In the genomic region with DNA sequence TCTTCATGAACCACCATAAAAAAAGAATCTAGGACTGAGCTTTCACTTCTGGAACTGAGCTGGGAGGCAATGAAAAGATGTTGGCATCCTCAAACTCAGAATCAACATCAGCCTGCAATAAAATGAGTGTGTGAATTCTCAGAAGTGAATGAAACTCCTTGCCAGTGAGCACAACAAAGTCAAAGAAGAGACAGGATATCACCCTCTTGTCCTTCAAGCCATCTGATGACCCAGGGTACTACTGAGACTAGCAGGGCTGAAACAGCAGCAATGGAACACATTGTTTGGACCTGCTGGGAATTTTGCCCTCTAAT, we compare ENCODE assay signal across 25 cellular contexts.
"Had no signal": no experiment of that assay in that cellular context is flagged by ENCODE, and none has a peak within 500 bp of the region (broad histone marks: within the 10 kb centered on the region; RNA-seq: fewer than 3 reads in every experiment).

No MANE protein-coding gene starts in this region.

- H3K9me3 Mint-ChIP-seq: activated naive CD8-positive, alpha-beta T cell treated with anti-CD3 and anti-CD28 coated beads for 36 hours; nephron; stimulated activated naive CD8-positive, alpha-beta T cell treated with anti-CD3 and anti-CD28 coated beads, Interleukin-15, Interleukin-2, amounts not matched to agents 100 ng/mL and 50 ng/mL, for 24 hours; T-cell had no signal

- H3K27ac Mint-ChIP-seq: activated naive CD8-positive, alpha-beta T cell treated with anti-CD3 and anti-CD28 coated beads for 36 hours; stimulated activated naive CD8-positive, alpha-beta T cell treated with anti-CD3 and anti-CD28 coated beads, Interleukin-15, Interleukin-2, amounts not matched to agents 100 ng/mL and 50 ng/mL, for 24 hours; T-cell had no signal

- H3K27me3 ChIP-seq: heart left ventricle, left lung, neutrophil, ovary, right atrium auricular region, suprapubic skin, tibial nerve had no signal

- H3K4me3 ChIP-seq: coronary artery, heart left ventricle, left lung, ovary, psoas muscle, right atrium auricular region, skin epidermis, suprapubic skin, tibial nerve had no signal

- DNase-seq: activated CD4-positive, alpha-beta T cell treated with anti-CD3 and anti-CD28 coated beads for 4 hours; activated CD4-positive, alpha-beta T cell treated with anti-CD3 and anti-CD28 coated beads, Interleukin-2, amount 50 U/mL, for 48 hours; activated CD4-positive, CD25-positive, alpha-beta regulatory T cell; activated CD8-positive, alpha-beta memory T cell treated with anti-CD3 and anti-CD28 coated beads, Interleukin-2, amount 50 U/mL, for 48 hours; activated naive CD4-positive, alpha-beta T cell treated with Interleukin-2 at 50 U/mL for 16 hours; activated naive CD8-positive, alpha-beta T cell treated with anti-CD3 and anti-CD28 coated beads for 36 hours; activated T-cell treated with anti-CD3 and anti-CD28 coated beads, Interleukin-2, amount 50 U/mL, for 48 hours; heart left ventricle; left lung; mammary epithelial cell; midbrain; ovary; psoas muscle; stimulated activated CD4-positive, alpha-beta T cell treated with anti-CD3 and anti-CD28 coated beads, Interleukin-1b, Interleukin-23, amount 100 ng/mL, for 48 hours; T-cell; T-helper 9 cell had no signal

- H3K27me3 Mint-ChIP-seq: activated naive CD8-positive, alpha-beta T cell treated with anti-CD3 and anti-CD28 coated beads for 36 hours; stimulated activated naive CD8-positive, alpha-beta T cell treated with anti-CD3 and anti-CD28 coated beads, Interleukin-15, Interleukin-2, amounts not matched to agents 100 ng/mL and 50 ng/mL, for 24 hours; T-cell had no signal

- H3K36me3 ChIP-seq: left lung, neutrophil, ovary, right atrium auricular region, suprapubic skin, tibial nerve had no signal

- H3K27ac ChIP-seq: coronary artery, epithelial cell of prostate, left lung, neutrophil, ovary, psoas muscle, right atrium auricular region, skin epidermis, suprapubic skin, tibial nerve had no signal

- H3K4me3 Mint-ChIP-seq: activated naive CD8-positive, alpha-beta T cell treated with anti-CD3 and anti-CD28 coated beads for 36 hours; nephron; stimulated activated naive CD8-positive, alpha-beta T cell treated with anti-CD3 and anti-CD28 coated beads, Interleukin-15, Interleukin-2, amounts not matched to agents 100 ng/mL and 50 ng/mL, for 24 hours; T-cell had no signal

- ATAC-seq: heart left ventricle, left lung, psoas muscle, T-cell had no signal

- H3K9me3 ChIP-seq: heart left ventricle, left lung, neutrophil, ovary, psoas muscle, right atrium auricular region, suprapubic skin, tibial nerve had no signal
